Comparison of ENCODE assay signal across 7 cellular contexts in the genomic region with DNA sequence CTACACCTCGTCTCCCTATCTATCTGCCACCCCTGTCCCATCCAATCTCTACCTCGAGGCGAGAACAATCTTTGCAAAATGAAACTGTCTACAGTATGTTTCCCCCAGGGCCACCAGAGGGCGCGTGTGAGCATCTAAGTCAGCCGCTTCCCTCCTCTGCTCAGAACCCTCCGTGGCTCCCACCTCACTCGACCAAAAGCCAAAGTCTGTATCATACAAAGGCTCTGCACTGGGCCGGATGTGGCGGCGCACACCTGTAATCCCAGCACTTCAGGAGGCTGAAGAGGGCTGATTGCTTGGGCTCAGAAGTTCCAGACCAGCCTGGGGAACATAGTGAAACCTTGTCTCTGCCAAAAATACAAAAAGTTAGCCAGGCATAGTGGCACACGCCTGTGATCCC. TPM values are rescaled to one million over a fixed set of nuclear protein-coding genes. Genes with fewer than 3 reads are reported as not detected.
DNase-seq lines count a peak whose midpoint lies in the region; ATAC-seq, FAIRE-seq and TF ChIP-seq lines count a peak whose summit lies in the region.
"Not testable (repeated sequence)": the region's sequence is repeated elsewhere in the genome, so short reads cannot be mapped to it uniquely, and the experiment has no call there.

No MANE protein-coding gene starts in this region.

- H3K4me2 ChIP-seq in endothelial cell of umbilical vein (ENCODE audit: insufficient read depth, low read length), result not testable (repeated sequence)

- H3K9ac ChIP-seq in endothelial cell of umbilical vein (replicated peaks; ENCODE audit: extremely low read depth, insufficient read depth, low read length), result not testable (repeated sequence)

- not testable (repeated sequence) for BruUV-seq in endothelial cell of umbilical vein (replicated peaks; lab: Mats Ljungman, UMichigan)

- not testable (repeated sequence) for H3K4me1 ChIP-seq in endothelial cell of umbilical vein (ENCODE audit: control insufficient read depth, extremely low read depth, insufficient read depth, low read length); lower lobe of right lung

- FAIRE-seq in GM12891 (lab: Jason Lieb, UNC), result peak; percentile 93
- FAIRE-seq in endothelial cell of umbilical vein (lab: Jason Lieb, UNC), result peak; percentile 95

- not testable (repeated sequence) for H3K9me3 ChIP-seq in endothelial cell of umbilical vein (replicated peaks; ENCODE audit: control insufficient read depth, insufficient read depth, low read length); lower lobe of right lung

- TF ChIP-seq POLR2A in GM12891 (IDR thresholded peaks at IDR 0.05; ENCODE audit: low read depth, low read length); endothelial cell of umbilical vein (IDR thresholded peaks at IDR 0.05; ENCODE audit: low read depth, low read length): not testable (repeated sequence)

- peak; percentile 67 to 76 for ATAC-seq in lower lobe of right lung

- H3K79me2 ChIP-seq in endothelial cell of umbilical vein (ENCODE audit: control insufficient read depth, insufficient read depth, low read length), result not testable (repeated sequence)

- H3K27ac ChIP-seq in endothelial cell of umbilical vein (ENCODE audit: insufficient read depth, low read depth, low read length); lower lobe of right lung: not testable (repeated sequence)

- POLR2A ChIA-PET in endothelial cell of umbilical vein (lab: Charles Lee), result not testable (repeated sequence)

- peak; percentile 44 to 64 for TF ChIP-seq CTCF in endothelial cell of umbilical vein (IDR thresholded peaks at IDR 0.05; ENCODE audit: extremely low read depth in 1 of 2, insufficient read depth in 1 of 2, low read depth in 1 of 2, low read length in 2 of 2)
- peak; percentile 64 for TF ChIP-seq CTCF in lower lobe of right lung (IDR thresholded peaks at IDR 0.05)

- CTCF ChIA-PET in endothelial cell of umbilical vein (lab: Charles Lee), result interaction anchor here (1.5 to 3.2 kb wide), 4 partner anchors 48 to 210 kb away, joined by 5 to 35 read pairs (median 8); no protein-coding TSS in a partner anchor

- H4K20me1 ChIP-seq in endothelial cell of umbilical vein (replicated peaks; ENCODE audit: control insufficient read depth, extremely low read depth, insufficient read depth, low read length), result not testable (repeated sequence)

- not testable (repeated sequence) for H3K27me3 Mint-ChIP-seq in T-helper 2 cell treated with Interferon-gamma antibody and Interleukin-4, amounts not matched to agents 5 μg/mL and 100 μg/mL, for 36 hours (ENCODE audit: low read depth); activated T-helper 2 cell treated with anti-CD3 and anti-CD28 coated beads, Interferon-gamma antibody, Interleukin-2, Interleukin-4, amounts not matched to agents 10 μg/mL and 5 μg/mL and 100 μg/mL, durations not matched to agents 14 hours and 24 hours and 36 hours (ENCODE audit: low read depth)

- H3K36me3 Mint-ChIP-seq in T-helper 2 cell treated with Interferon-gamma antibody and Interleukin-4, amounts not matched to agents 5 μg/mL and 100 μg/mL, for 36 hours (ENCODE audit: low read depth); activated T-helper 2 cell treated with anti-CD3 and anti-CD28 coated beads, Interferon-gamma antibody, Interleukin-2, Interleukin-4, amounts not matched to agents 10 μg/mL and 5 μg/mL and 100 μg/mL, durations not matched to agents 14 hours and 24 hours and 36 hours (ENCODE audit: low read depth): not testable (repeated sequence)

- H3K27ac Mint-ChIP-seq in T-helper 2 cell treated with Interferon-gamma antibody and Interleukin-4, amounts not matched to agents 5 μg/mL and 100 μg/mL, for 36 hours, result peak overlapping the region; percentile 45
- H3K27ac Mint-ChIP-seq in activated T-helper 2 cell treated with anti-CD3 and anti-CD28 coated beads, Interferon-gamma antibody, Interleukin-2, Interleukin-4, amounts not matched to agents 10 μg/mL and 5 μg/mL and 100 μg/mL, durations not matched to agents 14 hours and 24 hours and 36 hours, result peak overlapping the region; percentile 8

- H3K4me1 Mint-ChIP-seq in T-helper 2 cell treated with Interferon-gamma antibody and Interleukin-4, amounts not matched to agents 5 μg/mL and 100 μg/mL, for 36 hours (ENCODE audit: low read depth), result peaks cover 11% of the 10 kb centered on the region
- peaks cover 13% of the 10 kb centered on the region for H3K4me1 Mint-ChIP-seq in activated T-helper 2 cell treated with anti-CD3 and anti-CD28 coated beads, Interferon-gamma antibody, Interleukin-2, Interleukin-4, amounts not matched to agents 10 μg/mL and 5 μg/mL and 100 μg/mL, durations not matched to agents 14 hours and 24 hours and 36 hours (ENCODE audit: low read depth)

- H3K36me3 ChIP-seq in endothelial cell of umbilical vein (ENCODE audit: control insufficient read depth in 2 of 2, extremely low read depth in 1 of 2, insufficient read depth in 2 of 2, low read length in 2 of 2); lower lobe of right lung: not testable (repeated sequence)

- H3K4me3 Mint-ChIP-seq in T-helper 2 cell treated with Interferon-gamma antibody and Interleukin-4, amounts not matched to agents 5 μg/mL and 100 μg/mL, for 36 hours, result peak overlapping the region; percentile 55
- H3K4me3 Mint-ChIP-seq in activated T-helper 2 cell treated with anti-CD3 and anti-CD28 coated beads, Interferon-gamma antibody, Interleukin-2, Interleukin-4, amounts not matched to agents 10 μg/mL and 5 μg/mL and 100 μg/mL, durations not matched to agents 14 hours and 24 hours and 36 hours (ENCODE audit: low read depth), result not testable (repeated sequence)

- not testable (repeated sequence) for H3K27me3 ChIP-seq in endothelial cell of umbilical vein (ENCODE audit: control insufficient read depth in 2 of 2, insufficient read depth in 2 of 2, low read length in 2 of 2); lower lobe of right lung (ENCODE audit: low read depth)

- not testable (repeated sequence) for H2AFZ ChIP-seq in endothelial cell of umbilical vein (ENCODE audit: low read depth, low read length)

- DNase-seq in GM12891 (ENCODE audit: insufficient read length, low spot score) (peak; percentile 51), NCI-H1694 (lab: John Stamatoyannopoulos, UW) (peak; percentile 57), endothelial cell of umbilical vein (ENCODE audit: low read depth, low spot score) (peak; percentile 49), lower lobe of right lung (peak; percentile 83)
- DNase-seq in T-helper 2 cell treated with Interferon-gamma antibody and Interleukin-4, amounts not matched to agents 5 μg/mL and 100 μg/mL, for 36 hours (ENCODE audit: low spot score), result peak; percentile 57
- peak; percentile 67 for DNase-seq in activated T-helper 2 cell treated with anti-CD3 and anti-CD28 coated beads, Interferon-gamma antibody, Interleukin-2, Interleukin-4, amounts not matched to agents 10 μg/mL and 5 μg/mL and 100 μg/mL, durations not matched to agents 14 hours and 24 hours and 36 hours (ENCODE audit: low spot score)
- DNase-seq in stimulated activated CD4-positive, alpha-beta T cell treated with anti-CD3 and anti-CD28 coated beads, Interleukin-1b, Interleukin-23, amount 100 ng/mL, for 48 hours, result peak; percentile 75

- dilution Hi-C loops in endothelial cell of umbilical vein (cut with MboI; ENCODE audit: extremely low pct_ligation_motif_present, low sequenced_read_pairs), result not testable (repeated sequence)

- H3K9me1 ChIP-seq in endothelial cell of umbilical vein (replicated peaks; ENCODE audit: control insufficient read depth, extremely low read depth, insufficient read depth, low read length), result not testable (repeated sequence)

- intact Hi-C loops in activated T-helper 2 cell treated with anti-CD3 and anti-CD28 coated beads, Interferon-gamma antibody, Interleukin-2, Interleukin-4, amounts not matched to agents 10 μg/mL and 5 μg/mL and 100 μg/mL, durations not matched to agents 14 hours and 24 hours and 36 hours (cut with micrococcal nuclease), result loop anchor here (1.0 to 5.0 kb wide), 2 partner anchors 59 to 152 kb away; a partner anchor contains a TSS
- intact Hi-C loops in endothelial cell of umbilical vein (cut with micrococcal nuclease), result loop anchor here (1.0 to 2.0 kb wide), 3 partner anchors 59 to 210 kb away; a partner anchor contains a TSS
- intact Hi-C loops in lower lobe of right lung (cut with DNase I), result not testable (repeated sequence)

- H3K4me3 ChIP-seq in endothelial cell of umbilical vein (replicated peaks in 1 of 3; ENCODE audit: insufficient read depth in 1 of 3, low read depth in 1 of 3, low read length in 3 of 3); lower lobe of right lung: not testable (repeated sequence)

- H3K9me3 Mint-ChIP-seq in T-helper 2 cell treated with Interferon-gamma antibody and Interleukin-4, amounts not matched to agents 5 μg/mL and 100 μg/mL, for 36 hours; activated T-helper 2 cell treated with anti-CD3 and anti-CD28 coated beads, Interferon-gamma antibody, Interleukin-2, Interleukin-4, amounts not matched to agents 10 μg/mL and 5 μg/mL and 100 μg/mL, durations not matched to agents 14 hours and 24 hours and 36 hours: not testable (repeated sequence)

RNA-seq across cellular contexts. Expression of a gene that starts 9.9 kb away (rescaled TPM):
- polyA plus RNA-seq in GM12891 (2012; ENCODE audit: low read depth, missing spikeins), result 1.3 TPM
- total RNA-seq in activated T-helper 2 cell treated with anti-CD3 and anti-CD28 coated beads, Interferon-gamma antibody, Interleukin-2, Interleukin-4, amounts not matched to agents 10 μg/mL and 5 μg/mL and 100 μg/mL, durations not matched to agents 14 hours and 24 hours and 36 hours, result 10.7 and 11.3 TPM in 2 replicates
- 5.4 and 7.3 TPM in 2 replicates for total RNA-seq in endothelial cell of umbilical vein
- 8.3 and 9.0 TPM in 2 replicates for polyA plus RNA-seq in endothelial cell of umbilical vein
- 2.9 and 3.6 TPM in 2 replicates for polyA plus RNA-seq in endothelial cell of umbilical vein (2011; cell fraction: cytosol; rRNA removed)
- polyA plus RNA-seq in endothelial cell of umbilical vein (2011; cell fraction: nucleus; rRNA removed), result 12.1 and 14.1 TPM in 2 replicates
- polyA plus RNA-seq in endothelial cell of umbilical vein (2012), result 3.2 and 5.6 TPM in 2 replicates
- 12.1 and 24.4 TPM in 2 replicates for polyA minus RNA-seq in endothelial cell of umbilical vein
- 8.3 TPM for polyA minus RNA-seq in endothelial cell of umbilical vein (2011; cell fraction: cytosol; rRNA and poly(A)+ RNA removed)
- polyA minus RNA-seq in endothelial cell of umbilical vein (2011; cell fraction: nucleus; rRNA and poly(A)+ RNA removed), result 9.6 and 16.1 TPM in 2 replicates
- 28.7 TPM for total RNA-seq in lower lobe of right lung

RNA-seq across cellular contexts. Expression of a gene that starts 59.7 kb away (rescaled TPM):
- 59.6 TPM for polyA plus RNA-seq in GM12891 (2012; ENCODE audit: low read depth, missing spikeins)
- total RNA-seq in activated T-helper 2 cell treated with anti-CD3 and anti-CD28 coated beads, Interferon-gamma antibody, Interleukin-2, Interleukin-4, amounts not matched to agents 10 μg/mL and 5 μg/mL and 100 μg/mL, durations not matched to agents 14 hours and 24 hours and 36 hours, result 83.4 and 88.9 TPM in 2 replicates
- total RNA-seq in endothelial cell of umbilical vein (37.1 and 39.1 TPM in 2 replicates), lower lobe of right lung (2.6 TPM)
- polyA plus RNA-seq in endothelial cell of umbilical vein, result 36.6 and 42.4 TPM in 2 replicates
- polyA plus RNA-seq in endothelial cell of umbilical vein (2011; cell fraction: cytosol; rRNA removed), result 36.8 and 38.5 TPM in 2 replicates
- polyA plus RNA-seq in endothelial cell of umbilical vein (2011; cell fraction: nucleus; rRNA removed), result 14.1 and 14.4 TPM in 2 replicates
- polyA plus RNA-seq in endothelial cell of umbilical vein (2012), result 18.8 and 25.4 TPM in 2 replicates
- polyA minus RNA-seq in endothelial cell of umbilical vein, result 16.8 and 18.4 TPM in 2 replicates
- 183 TPM for polyA minus RNA-seq in endothelial cell of umbilical vein (2011; cell fraction: cytosol; rRNA and poly(A)+ RNA removed)
- polyA minus RNA-seq in endothelial cell of umbilical vein (2011; cell fraction: nucleus; rRNA and poly(A)+ RNA removed), result 4.8 and 6.0 TPM in 2 replicates

Comparison
In these comparisons a context has a peak if more than half of its experiments do, and no peak if none do; other contexts are left out.
1. RNA of a gene that starts 59.7 kb away (total RNA-seq): 83.4 to 88.9 TPM in activated T-helper 2 cell treated with anti-CD3 and anti-CD28 coated beads, Interferon-gamma antibody, Interleukin-2, Interleukin-4, amounts not matched to agents 10 μg/mL and 5 μg/mL and 100 μg/mL, durations not matched to agents 14 hours and 24 hours and 36 hours and 37.1 to 39.1 TPM in endothelial cell of umbilical vein; 2.6 TPM in lower lobe of right lung (single experiment); every median in the first group is over 10 times any median in the second.
2. Peak in every context shown above with its lines, with median percentiles within 50 percentile points of each other: DNase-seq.